ENCODE assay signal across 11 cellular contexts in the genomic region with DNA sequence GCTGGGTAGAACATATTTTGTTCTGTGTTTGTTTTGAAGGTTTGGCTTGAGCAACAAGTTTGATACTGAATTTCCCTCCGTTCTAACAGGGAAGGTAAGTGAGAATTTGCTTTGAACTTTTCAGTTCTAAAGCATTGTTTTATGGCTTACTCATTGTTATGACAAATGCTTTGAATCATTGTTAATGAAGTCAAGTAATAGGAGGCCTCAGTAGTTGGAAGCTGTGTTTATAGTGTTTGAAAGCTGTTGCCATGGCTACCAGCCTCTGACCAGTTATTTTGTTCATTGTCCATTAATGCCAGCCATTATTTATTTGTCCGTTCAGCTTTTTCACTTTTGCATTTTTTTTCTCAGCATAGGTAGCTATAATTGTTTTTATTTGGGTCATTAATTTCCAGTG. TPM values are rescaled to one million over a fixed set of nuclear protein-coding genes. Genes with fewer than 3 reads are reported as not detected.
DNase-seq lines count a peak whose midpoint lies in the region; ATAC-seq and TF ChIP-seq lines count a peak whose summit lies in the region.
"Had no signal": no experiment of that assay in that cellular context is flagged by ENCODE, and none has a peak within 500 bp of the region (broad histone marks: within the 10 kb centered on the region; RNA-seq: fewer than 3 reads in every experiment).

No MANE protein-coding gene starts in this region.

- H3K36me3 ChIP-seq in GM23248 (ENCODE audit: low read depth) (no peaks in the 10 kb centered on the region), RWPE2 (ENCODE audit: low read depth) (no peaks in the 10 kb centered on the region)
- H3K36me3 ChIP-seq: ovary had no signal

- H3K27ac ChIP-seq in GM23248 (peak overlapping the region; percentile 81), RWPE2 (ENCODE audit: poor library complexity, severe bottlenecking) (no peak overlapping the region)
- H3K27ac ChIP-seq: ovary had no signal

- DNase-seq in GM23248, result peak; percentile 91
- DNase-seq in RWPE2 (ENCODE audit: low spot score), result no peak
- peak; percentile 87 for DNase-seq in fibroblast of pulmonary artery (ENCODE audit: low read depth)
- DNase-seq in retinal pigment epithelial cell (ENCODE audit: low read depth), result peak; percentile 59
- no peak for DNase-seq in stimulated activated CD4-positive, alpha-beta T cell treated with anti-CD3 and anti-CD28 coated beads, Interleukin-1b, Interleukin-23, amount 100 ng/mL, for 48 hours
- DNase-seq in SKM-1 (lab: John Stamatoyannopoulos, UW; ENCODE audit: unreplicated experiment), result no peak
- DNase-seq: activated CD4-positive, alpha-beta T cell treated with anti-CD3 and anti-CD28 coated beads, Interleukin-2, amount 10 ng/mL, durations not matched to agents 7 days and 5 days; Right ventricle myocardium superior had no signal

- in situ Hi-C loops in GM23248 (cut with MboI), result no loop called here

- no peaks in the 10 kb centered on the region for H3K9me2 ChIP-seq in GM23248 (ENCODE audit: insufficient read depth)

- H4K20me1 ChIP-seq in GM23248 (ENCODE audit: insufficient read depth), result no peaks in the 10 kb centered on the region

- WGBS in GM23248 (ENCODE audit: low coverage in 1 of 2, low lambda C conversion rate in 2 of 2, missing lambda C conversion rate in 2 of 2), 2 experiments, result 0 to 5% methylated on average over 2 of the region's 2 CpGs

- no peak for TF ChIP-seq CTCF in RWPE2 (IDR thresholded peaks at IDR 0.05; ENCODE audit: poor library complexity, severe bottlenecking)
- no peak for TF ChIP-seq CTCF in fibroblast of pulmonary artery (IDR thresholded peaks at IDR 0.05; ENCODE audit: low read length, missing control alignments)
- no peak for TF ChIP-seq CTCF in retinal pigment epithelial cell (conservative IDR thresholded peaks at IDR 0.05; ENCODE audit: low read depth, low read length)

- no peak overlapping the region for H2AFZ ChIP-seq in GM23248

- H3K9ac ChIP-seq in GM23248, result peak overlapping the region; percentile 65

- H3K27me3 ChIP-seq in GM23248 (replicated peaks; ENCODE audit: insufficient read depth) (no peaks in the 10 kb centered on the region), RWPE2 (ENCODE audit: insufficient read depth, poor library complexity, severe bottlenecking) (no peaks in the 10 kb centered on the region)
- H3K27me3 ChIP-seq: ovary had no signal

- peak overlapping the region; percentile 73 for H3K4me2 ChIP-seq in GM23248 (ENCODE audit: unreplicated experiment)

- H3K79me2 ChIP-seq in GM23248 (ENCODE audit: insufficient read depth), result no peaks in the 10 kb centered on the region; the same call in 1 of the 2 replicates

- no peaks in the 10 kb centered on the region for H3F3A ChIP-seq in GM23248 (ENCODE audit: insufficient read depth)

- peaks cover 13% of the 10 kb centered on the region; the same call in 1 of the 2 replicates for H3K4me1 ChIP-seq in GM23248 (ENCODE audit: insufficient read depth)
- H3K4me1 ChIP-seq in RWPE2 (ENCODE audit: insufficient read depth, poor library complexity, severe bottlenecking), result peaks cover 6% of the 10 kb centered on the region

- H3K9me3 ChIP-seq in GM23248 (ENCODE audit: low read depth), result no peaks in the 10 kb centered on the region
- no peaks in the 10 kb centered on the region for H3K9me3 ChIP-seq in RWPE2 (ENCODE audit: severe bottlenecking)
- H3K9me3 ChIP-seq: ovary had no signal

- peak; percentile 94 for ATAC-seq in RWPE2 (ENCODE audit: low read depth)
- no peak for ATAC-seq in HG02642 (IDR thresholded peaks at IDR 0.05; ENCODE audit: poor library complexity, unreplicated experiment)
- ATAC-seq in HG03460 (IDR thresholded peaks at IDR 0.05; ENCODE audit: unreplicated experiment), result no peak

- H3K4me3 ChIP-seq in GM23248, result peak overlapping the region; percentile 31; the same call in 1 of the 2 replicates
- no peak overlapping the region for H3K4me3 ChIP-seq in RWPE2 (ENCODE audit: severe bottlenecking)
- H3K4me3 ChIP-seq in fibroblast of pulmonary artery (replicated peaks; ENCODE audit: low read depth, low read length), result no peak overlapping the region
- H3K4me3 ChIP-seq in retinal pigment epithelial cell (ENCODE audit: low read length), result no peak overlapping the region
- H3K4me3 ChIP-seq: ovary had no signal

RNA-seq across cellular contexts. Expression of a gene that starts 14.4 kb away (rescaled TPM):
- total RNA-seq in GM23248 (2014; rRNA removed; shearing (Covaris generic)), result 7.9 and 10.4 TPM in 2 replicates
- polyA plus RNA-seq in GM23248 (2016; fragmentation: Nextera tagmentation; extraction: Ambion mirVana), result 3.2 and 3.3 TPM in 2 replicates

Comparison
In these comparisons a context has a peak if more than half of its experiments do, and no peak if none do; other contexts are left out.
1. DNase-seq: peak in GM23248 (single experiment), fibroblast of pulmonary artery (single experiment) and retinal pigment epithelial cell (single experiment); none in RWPE2 (single experiment), stimulated activated CD4-positive, alpha-beta T cell treated with anti-CD3 and anti-CD28 coated beads, Interleukin-1b, Interleukin-23, amount 100 ng/mL, for 48 hours (single experiment) and SKM-1 (single experiment).